ENCODE assay signal across 17 cellular contexts in the genomic region with DNA sequence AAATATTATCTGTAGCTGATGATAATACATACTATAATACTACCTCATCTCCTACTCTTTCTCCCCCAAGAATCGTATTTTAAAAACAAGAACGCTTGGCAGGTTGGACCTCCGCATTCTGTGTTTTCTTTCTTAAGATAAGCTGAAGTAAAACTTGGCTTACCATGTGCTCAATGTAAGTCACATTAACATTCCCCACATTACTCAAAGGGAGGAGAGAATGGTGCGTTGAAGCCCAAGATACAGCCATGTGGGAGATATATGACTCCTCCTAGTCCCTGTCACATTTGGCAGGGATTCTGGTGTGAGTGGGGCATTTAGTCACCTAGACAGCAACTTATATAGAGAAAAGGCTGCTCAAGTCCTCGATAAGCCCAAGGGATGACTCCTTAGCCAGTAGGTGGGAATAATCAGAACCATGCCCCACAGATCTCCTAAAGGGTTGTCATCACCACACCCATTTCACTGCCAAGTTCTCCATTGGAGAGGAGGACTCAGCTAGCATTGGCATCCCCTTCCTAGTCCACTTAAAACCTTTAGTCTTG. TPM values are rescaled to one million over a fixed set of nuclear protein-coding genes. Genes with fewer than 3 reads are reported as not detected.
DNase-seq lines count a peak whose midpoint lies in the region; ATAC-seq and TF ChIP-seq lines count a peak whose summit lies in the region.
"Had no signal": no experiment of that assay in that cellular context is flagged by ENCODE, and none has a peak within 500 bp of the region (broad histone marks: within the 10 kb centered on the region; RNA-seq: fewer than 3 reads in every experiment).

No MANE protein-coding gene starts in this region.

- no peak for TF ChIP-seq POLR2A in transverse colon (IDR thresholded peaks at IDR 0.05)

- DNase-seq in SK-N-SH (no peak), coronary artery (ENCODE audit: low spot score) (no peak), transverse colon (no peak), NK-92 (lab: John Stamatoyannopoulos, UW; ENCODE audit: unreplicated experiment) (no peak), HCEC 1CT (no peak), COLO668 (lab: John Stamatoyannopoulos, UW; ENCODE audit: unreplicated experiment) (no peak)
- DNase-seq: activated CD8-positive, alpha-beta T cell treated with anti-CD3 and anti-CD28 coated beads, Interleukin-2, amount 10 ng/mL, durations not matched to agents 7 days and 5 days; DND-41; heart left ventricle; NCI-H1436; NCI-H2227 treated with DMSO at 0.1 percent for 48 hours had no signal

- H3K9ac ChIP-seq in SK-N-SH: peak overlapping the region; percentile 99; the same call in 1 of the 2 replicates

- H3K36me3 Mint-ChIP-seq in nephron (ENCODE audit: low read depth): peaks cover 14% of the 10 kb centered on the region

- peaks cover 51 to 69% of the 10 kb centered on the region in 2 experiments for H3K36me3 ChIP-seq in SK-N-SH (replicated peaks in 1 of 2; ENCODE audit: control insufficient read depth in 1 of 2, insufficient read depth in 2 of 2, low read length in 1 of 2)
- no peaks in the 10 kb centered on the region for H3K36me3 ChIP-seq in transverse colon

- H3K4me1 ChIP-seq in SK-N-SH (ENCODE audit: control insufficient read depth in 1 of 2, insufficient read depth in 2 of 2, low read depth in 1 of 2, low read length in 1 of 2): peaks cover 6 to 35% of the 10 kb centered on the region in 2 experiments
- peaks cover 1 to 34% (median 10%) of the 10 kb centered on the region in 4 donors for H3K4me1 ChIP-seq in transverse colon

- H2AFZ ChIP-seq in SK-N-SH (ENCODE audit: low read depth): no peak overlapping the region

- peak overlapping the region in 2 of 3 experiments; percentile 16 to 65 for H3K27ac Mint-ChIP-seq in nephron

- H3K4me1 Mint-ChIP-seq in nephron: peaks cover 60% of the 10 kb centered on the region

- no peak for ATAC-seq in SK-N-SH treated with all-trans-retinoic acid at 6 μM for 48 hours
- ATAC-seq: activated CD8-positive, alpha-beta T cell treated with anti-CD3 and anti-CD28 coated beads, Interleukin-2, amount 10 ng/mL, durations not matched to agents 7 days and 5 days had no signal

- peaks cover 98% of the 10 kb centered on the region for H3K79me2 ChIP-seq in SK-N-SH (ENCODE audit: insufficient read depth)

- no peaks in the 10 kb centered on the region for H3K27me3 Mint-ChIP-seq in nephron (ENCODE audit: low read depth)

- H4K20me1 ChIP-seq in SK-N-SH (ENCODE audit: insufficient read depth): peaks cover 67% of the 10 kb centered on the region

- H3K4me2 ChIP-seq in SK-N-SH: peak overlapping the region; percentile 80

- TF ChIP-seq RAD21 in SK-N-SH (IDR thresholded peaks at IDR 0.05; ENCODE audit: low read length): no peak

- H3K27me3 ChIP-seq in SK-N-SH (ENCODE audit: insufficient read depth) (no peaks in the 10 kb centered on the region), transverse colon (no peaks in the 10 kb centered on the region)

- H3F3A ChIP-seq in SK-N-SH (replicated peaks; ENCODE audit: insufficient read depth): peaks cover 61% of the 10 kb centered on the region

- H3K9me3 Mint-ChIP-seq in nephron: no peaks in the 10 kb centered on the region
- H3K9me3 Mint-ChIP-seq: activated T-helper 17 cell treated with anti-CD3 and anti-CD28 coated beads, Interleukin-2, amount 50 U/mL, for 72 hours; stimulated activated naive CD8-positive, alpha-beta T cell treated with anti-CD3 and anti-CD28 coated beads, Interleukin-15, Interleukin-2, amounts not matched to agents 100 ng/mL and 50 ng/mL, for 24 hours had no signal

- intact Hi-C loops in transverse colon (cut with DNase I; ENCODE audit: low total_unique reads): loop anchor here (5.0 to 10.0 kb wide), 2 partner anchors 138 to 180 kb away; no protein-coding TSS in a partner anchor

- no peaks in the 10 kb centered on the region for H3K9me2 ChIP-seq in SK-N-SH

- in situ Hi-C loops in transverse colon (cut with MboI; ENCODE audit: low pct_ligation_motif_present in 1 of 4, low pct_unique_long_range_greater_than_20kb in 1 of 4, low sequenced_read_pairs in 3 of 4): loop anchor here in 1 of 4 donors (25.0 kb wide), 1 partner anchor 193 kb away; no protein-coding TSS in a partner anchor

- H3K4me3 ChIP-seq in SK-N-SH (ENCODE audit: low read depth in 2 of 2, low read length in 1 of 2) (no peak overlapping the region; a peak in 1 of 4 replicates), coronary artery (peak overlapping the region; percentile 11), transverse colon (no peak overlapping the region)
- H3K4me3 ChIP-seq: heart left ventricle had no signal

- TF ChIP-seq CTCF in SK-N-SH (IDR thresholded peaks at IDR 0.05): no peak
- no peak for TF ChIP-seq CTCF in coronary artery (IDR thresholded peaks at IDR 0.05)
- no peak for TF ChIP-seq CTCF in nephron (IDR thresholded peaks at IDR 0.05; ENCODE audit: unreplicated experiment in 3 of 3)
- TF ChIP-seq CTCF in transverse colon (IDR thresholded peaks at IDR 0.05): no peak

- no peaks in the 10 kb centered on the region for H3K9me3 ChIP-seq in SK-N-SH
- H3K9me3 ChIP-seq in transverse colon: no peaks in the 10 kb centered on the region
- H3K9me3 ChIP-seq: heart left ventricle had no signal

- H3K27ac ChIP-seq in SK-N-SH (ENCODE audit: low read depth in 2 of 2, low read length in 1 of 2) (peak overlapping the region in 1 of 2 experiments; percentile 93; a peak in 2 of 4 replicates), coronary artery (peak overlapping the region; percentile 10 to 73), transverse colon (peak overlapping the region; percentile 9 to 87 (median 32))
- H3K27ac ChIP-seq: 22Rv1, C4-2B had no signal

- WGBS in SK-N-SH (ENCODE audit: low lambda C conversion rate): 68% methylated on average over 5 of the region's 5 CpGs
- WGBS in transverse colon (ENCODE audit: low coverage in 1 of 2), 2 donors: 85% methylated on average over 4 to 5 of the region's 5 CpGs

- no peak overlapping the region for H3K4me3 Mint-ChIP-seq in nephron
- H3K4me3 Mint-ChIP-seq: activated CD8-positive, alpha-beta T cell treated with anti-CD3 and anti-CD28 coated beads, Interleukin-2, amount 10 ng/mL, durations not matched to agents 7 days and 5 days had no signal

- CTCF ChIA-PET in SK-N-SH (lab: Yijun Ruan, JAX): interaction anchor here (1.0 to 6.4 kb wide), 4 partner anchors 197 to 390 kb away, joined by 3 to 32 read pairs (median 6); no protein-coding TSS in a partner anchor

- TF ChIP-seq EP300 in SK-N-SH (IDR thresholded peaks at IDR 0.05; ENCODE audit: borderline replicate concordance in 1 of 2, low read depth in 1 of 2, low read length in 1 of 2) (no peak), transverse colon (IDR thresholded peaks at IDR 0.05; ENCODE audit: low read depth) (no peak)

- POLR2A ChIA-PET in SK-N-SH (lab: Yijun Ruan, JAX): no interaction called here

TF ChIP-seq in SK-N-SH, 30 proteins besides CTCF, POLR2A, EP300 and RAD21:
- TF ChIP-seq TCF12 (IDR thresholded peaks at IDR 0.05): no peak
- TF ChIP-seq SIN3A (IDR thresholded peaks at IDR 0.05; ENCODE audit: borderline replicate concordance, low read depth, low read length): no peak
- 0 out of 2 replicates have a peak, but pooled peaks have one; percentile 2 for TF ChIP-seq JUND (IDR thresholded peaks at IDR 0.05)

TF ChIP-seq in SK-N-SH treated with all-trans-retinoic acid at 6 μM for 48 hours, 23 proteins besides CTCF, POLR2A, EP300 and RAD21 (continues in another document):
- TF ChIP-seq RARB (CRISPR knock-in tag; IDR thresholded peaks at IDR 0.05) (no peak), ZNF8 (CRISPR knock-in tag; IDR thresholded peaks at IDR 0.05) (no peak), ZFP30 (CRISPR knock-in tag; IDR thresholded peaks at IDR 0.05) (no peak), CSDC2 (CRISPR knock-in tag; IDR thresholded peaks at IDR 0.05) (no peak), OSR1 (CRISPR knock-in tag; IDR thresholded peaks at IDR 0.05) (no peak), TOX (CRISPR knock-in tag; IDR thresholded peaks at IDR 0.05; ENCODE audit: borderline replicate concordance) (no peak), SNAI2 (CRISPR knock-in tag; IDR thresholded peaks at IDR 0.05) (no peak), TCF4 (CRISPR knock-in tag; IDR thresholded peaks at IDR 0.05; ENCODE audit: borderline replicate concordance) (no peak), ZNF565 (CRISPR knock-in tag; conservative IDR thresholded peaks at IDR 0.05; ENCODE audit: low read depth) (no peak), ESRRG (CRISPR knock-in tag; IDR thresholded peaks at IDR 0.05) (no peak), ZC3H10 (CRISPR knock-in tag; IDR thresholded peaks at IDR 0.05) (no peak), ZFP3 (CRISPR knock-in tag; IDR thresholded peaks at IDR 0.05) (no peak), PPARA (CRISPR knock-in tag; IDR thresholded peaks at IDR 0.05; ENCODE audit: borderline replicate concordance) (no peak)
- TF ChIP-seq, protein P1, sequence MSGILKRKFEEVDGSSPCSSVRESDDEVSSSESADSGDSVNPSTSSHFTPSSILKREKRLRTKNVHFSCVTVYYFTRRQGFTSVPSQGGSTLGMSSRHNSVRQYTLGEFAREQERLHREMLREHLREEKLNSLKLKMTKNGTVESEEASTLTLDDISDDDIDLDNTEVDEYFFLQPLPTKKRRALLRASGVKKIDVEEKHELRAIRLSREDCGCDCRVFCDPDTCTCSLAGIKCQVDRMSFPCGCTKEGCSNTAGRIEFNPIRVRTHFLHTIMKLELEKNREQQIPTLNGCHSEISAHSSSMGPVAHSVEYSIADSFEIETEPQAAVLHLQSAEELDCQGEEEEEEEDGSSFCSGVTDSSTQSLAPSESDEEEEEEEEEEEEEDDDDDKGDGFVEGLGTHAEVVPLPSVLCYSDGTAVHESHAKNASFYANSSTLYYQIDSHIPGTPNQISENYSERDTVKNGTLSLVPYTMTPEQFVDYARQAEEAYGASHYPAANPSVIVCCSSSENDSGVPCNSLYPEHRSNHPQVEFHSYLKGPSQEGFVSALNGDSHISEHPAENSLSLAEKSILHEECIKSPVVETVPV (CRISPR knock-in tag; IDR thresholded peaks at IDR 0.05): no peak
- TF ChIP-seq, protein P2, sequence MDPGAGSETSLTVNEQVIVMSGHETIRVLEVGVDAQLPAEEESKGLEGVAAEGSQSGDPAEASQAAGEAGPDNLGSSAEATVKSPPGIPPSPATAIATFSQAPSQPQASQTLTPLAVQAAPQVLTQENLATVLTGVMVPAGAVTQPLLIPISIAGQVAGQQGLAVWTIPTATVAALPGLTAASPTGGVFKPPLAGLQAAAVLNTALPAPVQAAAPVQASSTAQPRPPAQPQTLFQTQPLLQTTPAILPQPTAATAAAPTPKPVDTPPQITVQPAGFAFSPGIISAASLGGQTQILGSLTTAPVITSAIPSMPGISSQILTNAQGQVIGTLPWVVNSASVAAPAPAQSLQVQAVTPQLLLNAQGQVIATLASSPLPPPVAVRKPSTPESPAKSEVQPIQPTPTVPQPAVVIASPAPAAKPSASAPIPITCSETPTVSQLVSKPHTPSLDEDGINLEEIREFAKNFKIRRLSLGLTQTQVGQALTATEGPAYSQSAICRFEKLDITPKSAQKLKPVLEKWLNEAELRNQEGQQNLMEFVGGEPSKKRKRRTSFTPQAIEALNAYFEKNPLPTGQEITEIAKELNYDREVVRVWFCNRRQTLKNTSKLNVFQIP (CRISPR knock-in tag; IDR thresholded peaks at IDR 0.05; ENCODE audit: borderline replicate concordance, low read depth): no peak

RNA-seq across cellular contexts. Expression of a gene that starts 4.6 kb away (rescaled TPM):
- polyA plus RNA-seq in SK-N-SH (2012; rRNA removed): 326 and 429 TPM in 2 replicates
- 346 and 361 TPM in 2 replicates for polyA plus RNA-seq in SK-N-SH (2012; cell fraction: cytosol; rRNA removed)
- 89.2 and 204 TPM in 2 replicates for polyA plus RNA-seq in SK-N-SH (2012; cell fraction: nucleus; rRNA removed)
- 100 to 1,000 TPM in 1 of 4 donors, 10 to 100 TPM in 3; 48.8 to 220 (median 49.7) TPM for total RNA-seq in transverse colon
